In genomic region chr9:69971643-69972449, GRCh38 we compare ENCODE assay signal across 8 cellular contexts.
DNase-seq lines count a peak whose midpoint lies in the region; ATAC-seq and TF ChIP-seq lines count a peak whose summit lies in the region.

No MANE protein-coding gene starts in this region.

- H3K4me1 Mint-ChIP-seq in osteocyte (ENCODE audit: unreplicated experiment), result peaks cover 26% of the 10 kb centered on the region

- H3K9me3 Mint-ChIP-seq in osteocyte (ENCODE audit: unreplicated experiment), result no peaks in the 10 kb centered on the region

- H3K36me3 Mint-ChIP-seq in osteocyte (ENCODE audit: unreplicated experiment), result no peaks in the 10 kb centered on the region

- peak overlapping the region; percentile 70 for H3K27ac Mint-ChIP-seq in osteocyte (ENCODE audit: unreplicated experiment)

- no peaks in the 10 kb centered on the region for H3K27me3 Mint-ChIP-seq in osteocyte (ENCODE audit: unreplicated experiment)

- ATAC-seq in activated CD4-positive, CD25-positive, alpha-beta regulatory T cell treated with anti-CD3 and anti-CD28 coated beads, Interleukin-2, amount 50 U/mL, for 24 hours, result no peak

- peak; percentile 44 for DNase-seq in activated CD4-positive, CD25-positive, alpha-beta regulatory T cell treated with anti-CD3 and anti-CD28 coated beads, Interleukin-2, amount 50 U/mL, for 72 hours
- DNase-seq in HT1080 (ENCODE audit: low read depth) (peak; percentile 72), OCI-M1 (lab: John Stamatoyannopoulos, UW) (peak; percentile 71), glomerular endothelial cell (ENCODE audit: extremely low read depth, low read depth, low spot score) (peak; percentile 31), osteocyte (ENCODE audit: extremely low spot score, unreplicated experiment) (peak; percentile 87), ureter (ENCODE audit: low spot score) (peak; percentile 79)
- peak; percentile 1 to 13 (median 10) for DNase-seq in activated naive CD4-positive, alpha-beta T cell (lab: John Stamatoyannopoulos, UW)

- TF ChIP-seq CTCF in osteocyte (IDR thresholded peaks at IDR 0.05), result peak; percentile 96

- no peak overlapping the region for H3K4me3 Mint-ChIP-seq in osteocyte (ENCODE audit: unreplicated experiment)

Comparison
In these comparisons a context has a peak if more than half of its experiments do, and no peak if none do; other contexts are left out.
1. DNase-seq: peak in every context shown above with its lines; median percentile 87 in osteocyte; 79 in ureter; 72 in HT1080; 71 in OCI-M1; 44 in activated CD4-positive, CD25-positive, alpha-beta regulatory T cell treated with anti-CD3 and anti-CD28 coated beads, Interleukin-2, amount 50 U/mL, for 72 hours; 31 in glomerular endothelial cell; 10 in activated naive CD4-positive, alpha-beta T cell.